ENCODE assay signal across 22 cellular contexts in the genomic region with DNA sequence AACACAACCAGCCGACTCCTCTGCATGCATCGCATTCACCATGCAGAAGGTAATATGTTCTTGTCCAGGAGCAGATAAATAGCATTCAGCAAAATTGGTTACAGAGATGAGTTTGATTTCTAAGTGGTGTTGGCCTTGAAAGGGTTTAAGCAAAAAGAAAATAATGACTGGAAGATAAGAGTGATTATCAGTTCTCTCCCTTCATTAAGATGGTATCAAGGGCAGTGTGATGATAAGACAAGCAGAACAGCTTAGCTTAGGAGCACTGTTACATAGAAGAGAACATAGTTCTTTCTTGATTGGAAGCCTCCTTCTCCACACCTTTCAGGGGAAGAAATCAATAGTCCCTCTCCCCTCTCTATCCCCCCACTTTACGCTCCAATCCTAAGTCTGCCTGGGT.
A peak's percentile ranks its signal among the peaks of the same experiment; 100 is the strongest.
DNase-seq lines count a peak whose midpoint lies in the region; ATAC-seq and TF ChIP-seq lines count a peak whose summit lies in the region.
"Had no signal": no experiment of that assay in that cellular context is flagged by ENCODE, and none has a peak within 500 bp of the region (broad histone marks: within the 10 kb centered on the region; RNA-seq: fewer than 3 reads in every experiment).

No MANE protein-coding gene starts in this region.

- H3K9me3 ChIP-seq in HEK293 (ENCODE audit: control insufficient read depth, insufficient read depth, low read depth, low read length), result no peaks in the 10 kb centered on the region
- H3K9me3 ChIP-seq in right cardiac atrium (ENCODE audit: control insufficient read depth, low read length), result no peaks in the 10 kb centered on the region
- H3K9me3 ChIP-seq: BLaER1 treated with 17β-estradiol and CSF1 and Interleukin-3, amounts not matched to agents 10 nM and 100 nM had no signal

- TF ChIP-seq CTCF in HEK293 (tag by site-specific recombination; IDR thresholded peaks at IDR 0.05), result no peak
- TF ChIP-seq CTCF in RWPE1 (conservative IDR thresholded peaks at IDR 0.05; ENCODE audit: low read depth), result no peak
- TF ChIP-seq CTCF in osteocyte (IDR thresholded peaks at IDR 0.05), result no peak

- CTCF ChIA-PET in HEK293 (lab: Yijun Ruan, JAX), result interaction anchor here (0.7 kb wide), 1 partner anchor 106 kb away, joined by 3 read pairs; no protein-coding TSS in a partner anchor
- CTCF ChIA-PET in RWPE1 (lab: Yijun Ruan, JAX), result interaction anchor here (0.5 kb wide), 1 partner anchor 20 kb away, joined by 4 read pairs; no protein-coding TSS in a partner anchor

- POLR2A ChIA-PET in HEK293 (lab: Yijun Ruan, JAX), result no interaction called here
- POLR2A ChIA-PET in RWPE1 (lab: Yijun Ruan, JAX; ENCODE audit: low non-redundant PET), result no interaction called here

- ATAC-seq in GM18858 (IDR thresholded peaks at IDR 0.05; ENCODE audit: unreplicated experiment) (no peak), right cardiac atrium (no peak)
- ATAC-seq: HepG2, K562 had no signal

- H3K27ac ChIP-seq in HEK293 (ENCODE audit: extremely low read depth, low read depth, low read length) (no peak overlapping the region), RWPE1 (peak overlapping the region; percentile 25; the same call in 1 of the 2 replicates), right cardiac atrium (ENCODE audit: low read length) (no peak overlapping the region)
- H3K27ac ChIP-seq: BLaER1 treated with 17β-estradiol and CSF1 and Interleukin-3, amounts not matched to agents 10 nM and 100 nM; HL-60 had no signal

- peak overlapping the region; percentile 84 for H3K27ac Mint-ChIP-seq in osteocyte (ENCODE audit: unreplicated experiment)
- H3K27ac Mint-ChIP-seq: CD4-positive, alpha-beta memory T cell had no signal

- no peaks in the 10 kb centered on the region for H3K27me3 ChIP-seq in right cardiac atrium (ENCODE audit: control insufficient read depth, insufficient read depth)
- H3K27me3 ChIP-seq: BLaER1 treated with 17β-estradiol and CSF1 and Interleukin-3, amounts not matched to agents 10 nM and 100 nM; MG63 had no signal

- H3K4me3 Mint-ChIP-seq in osteocyte (ENCODE audit: unreplicated experiment), result no peak overlapping the region
- H3K4me3 Mint-ChIP-seq: CD4-positive, alpha-beta memory T cell had no signal

- DNase-seq in RWPE1 (ENCODE audit: low spot score), result no peak
- peak; percentile 3 for DNase-seq in ecto neural progenitor cell (ENCODE audit: low spot score)
- no peak for DNase-seq in osteocyte (ENCODE audit: extremely low spot score, unreplicated experiment)
- no peak for DNase-seq in midbrain (lab: John Stamatoyannopoulos, UW)
- DNase-seq in cortex of kidney (lab: John Stamatoyannopoulos, UW), result no peak
- no peak for DNase-seq in right cardiac atrium
- DNase-seq: ACHN; CD4-positive, alpha-beta memory T cell; DMS153; NCI-H1048; NCI-H1417 treated with DMSO at 0.1 percent for 48 hours; NCI-H187 treated with DMSO at 0.1 percent for 48 hours; NCI-H2107; NCI-H446 treated with DMSO at 0.1 percent for 48 hours; NCI-H526 treated with DMSO at 0.1 percent for 48 hours had no signal

- intact Hi-C loops in right cardiac atrium (cut with DNase I), result no loop called here

- H3K4me1 ChIP-seq in HEK293 (ENCODE audit: control insufficient read depth, insufficient read depth, low read length), result no peaks in the 10 kb centered on the region
- peaks cover 4% of the 10 kb centered on the region for H3K4me1 ChIP-seq in right cardiac atrium (ENCODE audit: control insufficient read depth, insufficient read depth, low read length)
- H3K4me1 ChIP-seq: BLaER1 treated with 17β-estradiol and CSF1 and Interleukin-3, amounts not matched to agents 10 nM and 100 nM had no signal

- peaks cover 10% of the 10 kb centered on the region for H3K36me3 Mint-ChIP-seq in osteocyte (ENCODE audit: unreplicated experiment)

- 98% methylated on average over 3 of the region's 3 CpGs for WGBS in right cardiac atrium

- H3K36me3 ChIP-seq in HEK293 (ENCODE audit: control insufficient read depth in 2 of 2, insufficient read depth in 1 of 2, low read length in 2 of 2), result no peaks in the 10 kb centered on the region
- H3K36me3 ChIP-seq: MG63 had no signal

- no peak overlapping the region for H3K4me3 ChIP-seq in HEK293 (ENCODE audit: low read depth, low read length)
- no peak overlapping the region for H3K4me3 ChIP-seq in right cardiac atrium (ENCODE audit: low read length)
- H3K4me3 ChIP-seq: BLaER1 treated with 17β-estradiol and CSF1 and Interleukin-3, amounts not matched to agents 10 nM and 100 nM; K562; MG63 had no signal

- H3K27me3 Mint-ChIP-seq in osteocyte (ENCODE audit: unreplicated experiment), result no peaks in the 10 kb centered on the region
- H3K27me3 Mint-ChIP-seq: CD4-positive, alpha-beta memory T cell had no signal

- peaks cover 43% of the 10 kb centered on the region for H3K4me1 Mint-ChIP-seq in osteocyte (ENCODE audit: unreplicated experiment)

- H3K9me3 Mint-ChIP-seq in osteocyte (ENCODE audit: unreplicated experiment), result no peaks in the 10 kb centered on the region
- H3K9me3 Mint-ChIP-seq: CD4-positive, alpha-beta memory T cell had no signal

TF ChIP-seq in HEK293, 187 proteins besides CTCF, POLR2A, EP300 and RAD21:
- TF ChIP-seq ZNF211 (tag by site-specific recombination; IDR thresholded peaks at IDR 0.05; ENCODE audit: low read depth) (0 out of 2 replicates have a peak, but pooled peaks have one; percentile 20), ZNF544 (tag by site-specific recombination; IDR thresholded peaks at IDR 0.05) (no peak), ZNF248 (tag by site-specific recombination; IDR thresholded peaks at IDR 0.05) (no peak)
